ENCODE assay signal across 9 cellular contexts in genomic region chr1:197614916-197615692, GRCh38.
DNase-seq lines count a peak whose midpoint lies in the region; ATAC-seq and TF ChIP-seq lines count a peak whose summit lies in the region.
"Had no signal": no experiment of that assay in that cellular context is flagged by ENCODE, and none has a peak within 500 bp of the region (broad histone marks: within the 10 kb centered on the region; RNA-seq: fewer than 3 reads in every experiment).

No MANE protein-coding gene starts in this region.

- TF ChIP-seq CTCF in LNCaP clone FGC (IDR thresholded peaks at IDR 0.05; ENCODE audit: control insufficient read depth, extremely low read depth, insufficient read depth) (peak; percentile 83), SU-DHL-6 (IDR thresholded peaks at IDR 0.05; ENCODE audit: insufficient read depth, low read length, poor library complexity, severe bottlenecking) (peak; percentile 63), nephron (IDR thresholded peaks at IDR 0.05; ENCODE audit: unreplicated experiment in 3 of 3) (peak; percentile 57 to 66 (median 65))

- DNase-seq in NCI-H2107 treated with DMSO at 0.1 percent for 48 hours (lab: John Stamatoyannopoulos, UW; ENCODE audit: unreplicated experiment) (peak; percentile 56), NCI-H2107 (lab: John Stamatoyannopoulos, UW) (no peak), LNCaP clone FGC (ENCODE audit: low read depth) (peak; percentile 28), erythroblast (lab: John Stamatoyannopoulos, UW) (peak; percentile 41 to 61)
- DNase-seq: activated naive CD8-positive, alpha-beta T cell treated with anti-CD3 and anti-CD28 coated beads, Interleukin-2, amount 10 ng/mL, durations not matched to agents 7 days and 5 days had no signal

- no peaks in the 10 kb centered on the region for H4K20me1 ChIP-seq in SU-DHL-6 (ENCODE audit: low read depth, low read length)

- H2AFZ ChIP-seq in SU-DHL-6 (ENCODE audit: low read depth, low read length, severe bottlenecking): no peak overlapping the region

- H3F3A ChIP-seq in SU-DHL-6 (ENCODE audit: insufficient read depth): peaks cover 22% of the 10 kb centered on the region

- no peak overlapping the region for H3K9ac ChIP-seq in SU-DHL-6 (ENCODE audit: low read length)

- H3K4me3 ChIP-seq in LNCaP clone FGC (ENCODE audit: low read depth, low read length): no peak overlapping the region
- H3K4me3 ChIP-seq in SU-DHL-6 (ENCODE audit: insufficient read depth, low read length, poor library complexity, severe bottlenecking): no peak overlapping the region

- H3K27ac ChIP-seq in SU-DHL-6 (ENCODE audit: low read depth, low read length): peak overlapping the region; percentile 15; the same call in 1 of the 2 replicates

- no peak overlapping the region for H3K4me2 ChIP-seq in SU-DHL-6 (ENCODE audit: low read depth, low read length, poor library complexity, severe bottlenecking)

- no peaks in the 10 kb centered on the region for H3K9me3 Mint-ChIP-seq in nephron
- H3K9me3 Mint-ChIP-seq: activated naive CD8-positive, alpha-beta T cell treated with anti-CD3 and anti-CD28 coated beads, Interleukin-2, amount 10 ng/mL, durations not matched to agents 7 days and 5 days had no signal

- no peaks in the 10 kb centered on the region for H3K27me3 Mint-ChIP-seq in nephron (ENCODE audit: low read depth)
- H3K27me3 Mint-ChIP-seq: activated naive CD8-positive, alpha-beta T cell treated with anti-CD3 and anti-CD28 coated beads, Interleukin-2, amount 10 ng/mL, durations not matched to agents 7 days and 5 days had no signal

- no peaks in the 10 kb centered on the region for H3K9me3 ChIP-seq in SU-DHL-6 (ENCODE audit: insufficient read depth, low read length)

- ATAC-seq in GM21526 (IDR thresholded peaks at IDR 0.05; ENCODE audit: low FRiP score, unreplicated experiment) (peak; percentile 83), HG02973 (IDR thresholded peaks at IDR 0.05; ENCODE audit: unreplicated experiment) (no peak)

- H3K4me3 Mint-ChIP-seq in nephron: no peak overlapping the region
- H3K4me3 Mint-ChIP-seq: activated naive CD8-positive, alpha-beta T cell treated with anti-CD3 and anti-CD28 coated beads, Interleukin-2, amount 10 ng/mL, durations not matched to agents 7 days and 5 days had no signal

- peaks cover 17% of the 10 kb centered on the region for H3K4me1 Mint-ChIP-seq in nephron

- no peaks in the 10 kb centered on the region for H3K9me2 ChIP-seq in SU-DHL-6 (replicated peaks; ENCODE audit: insufficient read depth, low read length)

- H3K79me2 ChIP-seq in SU-DHL-6 (ENCODE audit: insufficient read depth, low read length): no peaks in the 10 kb centered on the region

- H3K27me3 ChIP-seq in SU-DHL-6 (ENCODE audit: low read length): no peaks in the 10 kb centered on the region

- TF ChIP-seq POLR2A in erythroblast (IDR thresholded peaks at IDR 0.05; ENCODE audit: low read length): no peak

- peaks cover 16% of the 10 kb centered on the region for H3K36me3 ChIP-seq in SU-DHL-6 (ENCODE audit: low read length)

- no peaks in the 10 kb centered on the region for H3K36me3 Mint-ChIP-seq in nephron (ENCODE audit: low read depth)

- no peak overlapping the region for H3K27ac Mint-ChIP-seq in nephron
- H3K27ac Mint-ChIP-seq: activated naive CD8-positive, alpha-beta T cell treated with anti-CD3 and anti-CD28 coated beads, Interleukin-2, amount 10 ng/mL, durations not matched to agents 7 days and 5 days had no signal
